Comparison of ENCODE assay signal across 1 cellular context in genomic region chr2:128492966-128493811, GRCh38.
TF ChIP-seq lines count a peak whose summit lies in the region.

No MANE protein-coding gene starts in this region.

TF ChIP-seq in GM23338, 12 proteins besides CTCF, POLR2A, EP300 and RAD21 (continued from another document):
- TF ChIP-seq ZNF462 (CRISPR knock-in tag; IDR thresholded peaks at IDR 0.05), result no peak
